ENCODE assay signal across 1 cellular context in the genomic region with DNA sequence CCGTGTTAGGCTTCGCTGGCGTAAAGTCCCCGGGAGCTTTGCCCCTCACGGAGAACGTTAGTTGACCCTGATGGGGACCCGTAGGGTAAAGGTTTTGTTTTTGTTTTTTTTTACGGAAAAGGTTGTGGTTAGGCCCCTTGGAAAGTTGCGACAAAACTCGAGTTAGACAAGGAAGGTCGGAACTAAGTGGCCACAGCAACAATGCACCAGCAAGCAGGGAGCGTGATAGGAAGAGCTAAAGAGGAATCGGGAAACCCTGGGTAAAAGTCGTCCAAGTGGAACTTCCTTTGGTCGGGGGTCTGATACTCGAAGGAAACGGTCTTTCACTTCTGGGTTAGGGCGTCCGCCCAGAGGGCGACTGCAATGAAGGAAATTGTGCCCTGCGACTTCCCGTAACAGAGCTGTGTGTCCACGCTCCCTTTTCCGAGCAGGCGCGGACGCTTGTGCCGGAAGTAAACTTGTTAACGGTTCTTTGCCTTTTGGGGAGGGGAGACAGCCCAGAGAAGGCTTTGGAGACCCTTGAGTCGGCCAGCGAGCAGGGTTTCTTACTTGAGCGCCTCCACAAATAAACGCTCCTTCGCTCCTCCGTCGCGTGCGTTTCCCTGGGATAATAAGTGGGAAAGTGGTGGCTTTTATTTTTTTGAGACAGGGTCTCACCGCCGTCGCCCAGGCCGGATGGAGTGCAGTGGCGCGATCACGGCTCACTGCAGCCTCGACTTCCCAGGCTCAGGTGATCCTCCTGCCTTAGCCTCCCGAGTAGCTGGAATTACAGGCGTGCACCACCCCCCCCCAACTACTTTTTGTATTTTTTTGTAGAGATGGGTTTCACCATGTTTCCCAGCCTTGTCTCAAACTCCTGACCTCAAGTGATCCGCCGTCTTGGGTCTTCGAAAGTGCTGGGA.
TF ChIP-seq lines count a peak whose summit lies in the region.

No MANE protein-coding gene starts in this region.

TF ChIP-seq in HepG2, 621 proteins besides CTCF, POLR2A, EP300 and RAD21 (continued from another document and continues in another):
- TF ChIP-seq, protein P1, sequence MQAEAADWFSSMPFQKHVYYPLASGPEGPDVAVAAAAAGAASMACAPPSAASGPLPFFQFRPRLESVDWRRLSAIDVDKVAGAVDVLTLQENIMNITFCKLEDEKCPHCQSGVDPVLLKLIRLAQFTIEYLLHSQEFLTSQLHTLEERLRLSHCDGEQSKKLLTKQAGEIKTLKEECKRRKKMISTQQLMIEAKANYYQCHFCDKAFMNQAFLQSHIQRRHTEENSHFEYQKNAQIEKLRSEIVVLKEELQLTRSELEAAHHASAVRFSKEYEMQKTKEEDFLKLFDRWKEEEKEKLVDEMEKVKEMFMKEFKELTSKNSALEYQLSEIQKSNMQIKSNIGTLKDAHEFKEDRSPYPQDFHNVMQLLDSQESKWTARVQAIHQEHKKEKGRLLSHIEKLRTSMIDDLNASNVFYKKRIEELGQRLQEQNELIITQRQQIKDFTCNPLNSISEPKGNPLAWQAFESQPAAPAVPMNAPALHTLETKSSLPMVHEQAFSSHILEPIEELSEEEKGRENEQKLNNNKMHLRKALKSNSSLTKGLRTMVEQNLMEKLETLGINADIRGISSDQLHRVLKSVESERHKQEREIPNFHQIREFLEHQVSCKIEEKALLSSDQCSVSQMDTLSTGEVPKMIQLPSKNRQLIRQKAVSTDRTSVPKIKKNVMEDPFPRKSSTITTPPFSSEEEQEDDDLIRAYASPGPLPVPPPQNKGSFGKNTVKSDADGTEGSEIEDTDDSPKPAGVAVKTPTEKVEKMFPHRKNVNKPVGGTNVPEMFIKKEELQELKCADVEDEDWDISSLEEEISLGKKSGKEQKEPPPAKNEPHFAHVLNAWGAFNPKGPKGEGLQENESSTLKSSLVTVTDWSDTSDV (CRISPR knock-in tag; IDR thresholded peaks at IDR 0.05) = peak; percentile 12; the same call in 1 of the 2 replicates
- TF ChIP-seq, protein P2, sequence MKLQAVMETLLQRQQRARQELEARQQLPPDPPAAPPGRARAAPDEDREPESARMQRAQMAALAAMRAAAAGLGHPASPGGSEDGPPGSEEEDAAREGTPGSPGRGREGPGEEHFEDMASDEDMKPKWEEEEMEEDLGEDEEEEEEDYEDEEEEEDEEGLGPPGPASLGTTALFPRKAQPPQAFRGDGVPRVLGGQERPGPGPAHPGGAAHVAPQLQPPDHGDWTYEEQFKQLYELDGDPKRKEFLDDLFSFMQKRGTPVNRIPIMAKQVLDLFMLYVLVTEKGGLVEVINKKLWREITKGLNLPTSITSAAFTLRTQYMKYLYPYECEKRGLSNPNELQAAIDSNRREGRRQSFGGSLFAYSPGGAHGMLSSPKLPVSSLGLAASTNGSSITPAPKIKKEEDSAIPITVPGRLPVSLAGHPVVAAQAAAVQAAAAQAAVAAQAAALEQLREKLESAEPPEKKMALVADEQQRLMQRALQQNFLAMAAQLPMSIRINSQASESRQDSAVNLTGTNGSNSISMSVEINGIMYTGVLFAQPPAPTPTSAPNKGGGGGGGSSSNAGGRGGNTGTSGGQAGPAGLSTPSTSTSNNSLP (IDR thresholded peaks at IDR 0.05; ENCODE audit: low read depth, low read length) = no peak
- peak; percentile 52; the same call in 1 of the 2 replicates for TF ChIP-seq ZFP82 (CRISPR knock-in tag; IDR thresholded peaks at IDR 0.05; ENCODE audit: borderline replicate concordance)
- TF ChIP-seq, protein P3, sequence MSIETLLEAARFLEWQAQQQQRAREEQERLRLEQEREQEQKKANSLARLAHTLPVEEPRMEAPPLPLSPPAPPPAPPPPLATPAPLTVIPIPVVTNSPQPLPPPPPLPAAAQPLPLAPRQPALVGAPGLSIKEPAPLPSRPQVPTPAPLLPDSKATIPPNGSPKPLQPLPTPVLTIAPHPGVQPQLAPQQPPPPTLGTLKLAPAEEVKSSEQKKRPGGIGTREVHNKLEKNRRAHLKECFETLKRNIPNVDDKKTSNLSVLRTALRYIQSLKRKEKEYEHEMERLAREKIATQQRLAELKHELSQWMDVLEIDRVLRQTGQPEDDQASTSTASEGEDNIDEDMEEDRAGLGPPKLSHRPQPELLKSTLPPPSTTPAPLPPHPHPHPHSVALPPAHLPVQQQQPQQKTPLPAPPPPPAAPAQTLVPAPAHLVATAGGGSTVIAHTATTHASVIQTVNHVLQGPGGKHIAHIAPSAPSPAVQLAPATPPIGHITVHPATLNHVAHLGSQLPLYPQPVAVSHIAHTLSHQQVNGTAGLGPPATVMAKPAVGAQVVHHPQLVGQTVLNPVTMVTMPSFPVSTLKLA (IDR thresholded peaks at IDR 0.05) = 0 out of 2 replicates have a peak, but pooled peaks have one; percentile 3
- no peak for TF ChIP-seq TP53 (CRISPR knock-in tag; conservative IDR thresholded peaks at IDR 0.05)
- TF ChIP-seq ZNF263 (CRISPR knock-in tag; IDR thresholded peaks at IDR 0.05) = peak; percentile 9; the same call in 1 of the 2 replicates
- TF ChIP-seq, protein P4, sequence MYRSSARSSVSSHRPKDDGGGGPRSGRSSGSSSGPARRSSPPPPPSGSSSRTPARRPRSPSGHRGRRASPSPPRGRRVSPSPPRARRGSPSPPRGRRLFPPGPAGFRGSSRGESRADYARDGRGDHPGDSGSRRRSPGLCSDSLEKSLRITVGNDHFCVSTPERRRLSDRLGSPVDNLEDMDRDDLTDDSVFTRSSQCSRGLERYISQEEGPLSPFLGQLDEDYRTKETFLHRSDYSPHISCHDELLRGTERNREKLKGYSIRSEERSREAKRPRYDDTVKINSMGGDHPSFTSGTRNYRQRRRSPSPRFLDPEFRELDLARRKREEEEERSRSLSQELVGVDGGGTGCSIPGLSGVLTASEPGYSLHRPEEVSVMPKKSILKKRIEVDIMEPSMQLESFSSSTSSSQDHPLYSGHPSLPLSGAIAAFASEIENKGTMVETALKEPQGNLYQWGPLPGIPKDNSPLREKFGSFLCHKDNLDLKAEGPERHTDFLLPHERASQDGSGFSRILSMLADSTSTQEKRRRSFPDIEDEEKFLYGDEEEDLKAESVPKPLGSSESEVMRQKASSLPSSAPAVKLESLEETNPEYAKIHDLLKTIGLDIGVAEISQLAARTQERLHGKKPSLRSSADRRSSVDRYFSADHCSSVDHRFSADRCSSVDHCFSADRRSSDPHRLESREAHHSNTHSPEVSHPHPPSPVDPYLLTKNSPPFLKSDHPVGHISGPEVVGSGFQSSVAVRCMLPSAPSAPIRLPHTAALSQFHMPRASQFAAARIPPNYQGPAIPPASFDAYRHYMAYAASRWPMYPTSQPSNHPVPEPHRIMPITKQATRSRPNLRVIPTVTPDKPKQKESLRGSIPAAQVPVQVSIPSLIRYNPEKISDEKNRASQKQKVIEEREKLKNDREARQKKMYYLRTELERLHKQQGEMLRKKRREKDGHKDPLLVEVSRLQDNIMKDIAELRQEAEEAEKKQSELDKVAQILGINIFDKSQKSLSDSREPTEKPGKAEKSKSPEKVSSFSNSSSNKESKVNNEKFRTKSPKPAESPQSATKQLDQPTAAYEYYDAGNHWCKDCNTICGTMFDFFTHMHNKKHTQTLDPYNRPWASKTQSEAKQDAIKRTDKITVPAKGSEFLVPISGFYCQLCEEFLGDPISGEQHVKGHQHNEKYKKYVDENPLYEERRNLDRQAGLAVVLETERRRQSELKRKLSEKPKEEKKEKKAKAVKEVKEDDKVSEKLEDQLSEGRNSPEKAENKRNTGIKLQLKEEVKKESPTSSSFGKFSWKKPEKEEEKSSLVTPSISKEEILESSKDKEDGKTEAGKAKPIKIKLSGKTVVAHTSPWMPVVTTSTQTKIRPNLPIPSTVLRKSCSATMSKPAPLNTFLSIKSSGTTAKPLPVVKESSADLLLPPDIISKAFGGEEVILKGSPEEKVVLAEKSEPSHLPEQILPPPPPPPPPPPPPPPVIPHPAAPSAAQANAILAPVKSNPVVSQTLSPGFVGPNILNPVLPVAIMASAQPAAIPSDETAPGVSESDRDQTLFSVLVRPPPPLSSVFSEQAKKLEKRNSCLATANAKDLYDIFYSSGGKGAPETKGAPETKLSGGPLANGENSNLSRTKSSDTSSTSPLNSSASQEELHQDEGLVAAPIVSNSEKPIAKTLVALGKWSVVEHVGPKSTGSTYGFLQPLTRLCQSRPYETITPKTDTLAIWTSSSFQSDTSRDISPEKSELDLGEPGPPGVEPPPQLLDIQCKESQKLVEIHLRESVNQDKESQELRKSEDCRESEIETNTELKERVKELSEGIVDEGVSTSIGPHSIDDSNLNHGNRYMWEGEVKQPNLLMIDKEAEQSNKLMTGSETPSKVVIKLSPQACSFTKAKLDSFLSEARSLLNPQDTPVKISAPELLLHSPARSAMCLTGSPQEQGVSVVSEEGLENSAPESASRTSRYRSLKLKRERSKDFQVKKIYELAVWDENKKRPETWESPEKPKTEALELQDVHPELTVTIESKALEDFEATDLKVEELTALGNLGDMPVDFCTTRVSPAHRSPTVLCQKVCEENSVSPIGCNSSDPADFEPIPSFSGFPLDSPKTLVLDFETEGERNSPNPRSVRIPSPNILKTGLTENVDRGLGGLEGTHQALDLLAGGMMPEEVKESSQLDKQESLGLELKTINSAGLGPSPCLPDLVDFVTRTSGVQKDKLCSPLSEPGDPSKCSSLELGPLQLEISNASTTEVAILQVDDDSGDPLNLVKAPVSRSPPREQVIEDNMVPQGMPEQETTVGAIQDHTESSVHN (CRISPR knock-in tag; IDR thresholded peaks at IDR 0.05) = peak; percentile 15; the same call in 1 of the 2 replicates
- peak; percentile 81 for TF ChIP-seq KLF6 (CRISPR knock-in tag; IDR thresholded peaks at IDR 0.05)
- peak; percentile 74; the same call in 1 of the 2 replicates for TF ChIP-seq KAT7 (CRISPR knock-in tag; IDR thresholded peaks at IDR 0.05; ENCODE audit: borderline replicate concordance)
- peak; percentile 51; the same call in 1 of the 2 replicates for TF ChIP-seq GTF2F1 (IDR thresholded peaks at IDR 0.05; ENCODE audit: low read length)
- TF ChIP-seq SRSF1 (optimal IDR thresholded peaks at IDR 0.05; ENCODE audit: low read depth, low read length) = peak; percentile 40
- TF ChIP-seq SETDB1 (CRISPR knock-in tag; IDR thresholded peaks at IDR 0.05; ENCODE audit: borderline replicate concordance) = no peak
- TF ChIP-seq ZSCAN9 (CRISPR knock-in tag; IDR thresholded peaks at IDR 0.05; ENCODE audit: borderline replicate concordance) = 0 out of 2 replicates have a peak, but pooled peaks have one; percentile 76
- no peak for TF ChIP-seq ZNF790 (CRISPR knock-in tag; IDR thresholded peaks at IDR 0.05; ENCODE audit: borderline replicate concordance)
- peak; percentile 91 for TF ChIP-seq EED (CRISPR knock-in tag; IDR thresholded peaks at IDR 0.05)
- TF ChIP-seq ZNF619 (CRISPR knock-in tag; IDR thresholded peaks at IDR 0.05) = no peak
- TF ChIP-seq MATR3 (CRISPR knock-in tag; IDR thresholded peaks at IDR 0.05) = no peak
- TF ChIP-seq RFX1 (IDR thresholded peaks at IDR 0.05) = no peak
- TF ChIP-seq FOXP4 (CRISPR knock-in tag; IDR thresholded peaks at IDR 0.05) = 0 out of 2 replicates have a peak, but pooled peaks have one; percentile 60
- no peak for TF ChIP-seq SRSF9 (IDR thresholded peaks at IDR 0.05; ENCODE audit: borderline replicate concordance, insufficient read depth, low read depth, low read length, poor library complexity, severe bottlenecking)
- TF ChIP-seq ZHX2 (IDR thresholded peaks at IDR 0.05; ENCODE audit: low read depth) = no peak; the same call in 1 of the 2 replicates
- TF ChIP-seq ZHX2 (CRISPR knock-in tag; IDR thresholded peaks at IDR 0.05; ENCODE audit: borderline replicate concordance) = peak; percentile 65; the same call in 1 of the 2 replicates
- TF ChIP-seq KLF15 (CRISPR knock-in tag; IDR thresholded peaks at IDR 0.05; ENCODE audit: borderline replicate concordance) = no peak
- no peak for TF ChIP-seq CENPT (CRISPR knock-in tag; IDR thresholded peaks at IDR 0.05; ENCODE audit: low read depth)
- peak; percentile 99 for TF ChIP-seq ZMAT3 (CRISPR knock-in tag; conservative IDR thresholded peaks at IDR 0.05)
- TF ChIP-seq FOSL1 (CRISPR knock-in tag; IDR thresholded peaks at IDR 0.05; ENCODE audit: borderline replicate concordance) = 0 out of 2 replicates have a peak, but pooled peaks have one; percentile 36
- no peak for TF ChIP-seq HOXA9 (CRISPR knock-in tag; IDR thresholded peaks at IDR 0.05; ENCODE audit: borderline replicate concordance)
